ENCODE assay signal across 8 cellular contexts in the genomic region with DNA sequence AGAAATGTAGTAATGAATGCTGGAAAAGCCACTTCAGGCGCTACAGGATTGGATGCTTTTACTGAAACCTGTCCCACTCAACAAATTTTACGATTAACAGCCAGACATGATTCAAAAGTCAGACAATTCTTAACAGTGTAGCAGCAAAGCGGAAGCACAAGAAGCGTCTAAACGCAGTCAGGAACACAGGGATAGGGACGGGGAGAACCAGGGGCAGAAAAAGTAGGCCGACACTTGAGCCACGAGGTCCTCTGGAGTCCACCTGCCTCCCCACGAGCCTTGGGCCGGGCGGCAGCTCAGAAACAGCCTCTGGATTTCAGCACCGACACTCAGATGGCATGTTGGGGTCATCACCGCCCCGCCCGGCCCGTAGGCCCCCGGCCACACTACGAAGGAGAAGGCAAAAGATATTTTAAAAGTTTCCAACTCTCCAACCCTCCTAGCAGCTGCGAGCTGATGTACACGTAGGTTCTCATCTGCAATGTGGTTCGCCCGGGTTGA. TPM values are rescaled to one million over a fixed set of nuclear protein-coding genes. Genes with fewer than 3 reads are reported as not detected.
A peak's percentile ranks its signal among the peaks of the same experiment; 100 is the strongest.
DNase-seq lines count a peak whose midpoint lies in the region; ATAC-seq, FAIRE-seq and TF ChIP-seq lines count a peak whose summit lies in the region.

No MANE protein-coding gene starts in this region.

- H3K4me3 ChIP-seq in fibroblast of lung (replicated peaks in 1 of 4; ENCODE audit: control extremely low read depth in 1 of 4, insufficient read depth in 1 of 4, low read depth in 3 of 4, low read length in 4 of 4), result peak overlapping the region; percentile 90 to 100 (median 96)
- peak overlapping the region; percentile 57 to 67 for H3K4me3 ChIP-seq in prostate gland

- H3K9me3 Mint-ChIP-seq in T-cell, result no peaks in the 10 kb centered on the region

- H3K27ac ChIP-seq in fibroblast of lung (ENCODE audit: insufficient read depth, low read length), result peak overlapping the region; percentile 83
- H3K27ac ChIP-seq in prostate gland, result peak overlapping the region; percentile 77 to 92

- peaks cover 32% of the 10 kb centered on the region for H3K36me3 Mint-ChIP-seq in T-cell

- H3K9ac ChIP-seq in ES-I3 (ENCODE audit: low read depth, low read length) (peak overlapping the region; percentile 96), fibroblast of lung (ENCODE audit: insufficient read depth, low read length) (peak overlapping the region; percentile 84)

- CTCF ChIA-PET in T-cell (lab: Charles Lee), result interaction anchor here (0.5 to 1.8 kb wide), 2 partner anchors 17 to 19 kb away, joined by 6 to 7 read pairs; no protein-coding TSS in a partner anchor

- H3K36me3 ChIP-seq in ES-I3 (ENCODE audit: insufficient read depth, low read length) (peaks cover 41% of the 10 kb centered on the region), fibroblast of lung (ENCODE audit: control insufficient read depth, insufficient read depth, low read length) (peaks cover 16% of the 10 kb centered on the region), prostate gland (peaks cover 9 to 32% of the 10 kb centered on the region in 2 donors)

- H4K20me1 ChIP-seq in fibroblast of lung (ENCODE audit: control insufficient read depth, extremely low read depth, insufficient read depth, low read length), result peaks cover 6% of the 10 kb centered on the region

- H2AFZ ChIP-seq in fibroblast of lung (ENCODE audit: low read length), result no peak overlapping the region

- TF ChIP-seq POLR2A in prostate gland (IDR thresholded peaks at IDR 0.05), result no peak

- H3K4me1 ChIP-seq in ES-I3 (ENCODE audit: insufficient read depth, low read length) (peaks cover 18% of the 10 kb centered on the region), fibroblast of lung (ENCODE audit: control insufficient read depth, extremely low read depth, insufficient read depth, low read length) (peaks cover 20% of the 10 kb centered on the region), prostate gland (replicated peaks) (peaks cover 8% of the 10 kb centered on the region)

- POLR2A ChIA-PET in T-cell (lab: Charles Lee), result interaction anchor here in 1 of 2 donors (0.6 kb wide), 1 partner anchor 20 kb away, joined by 3 read pairs; a partner anchor contains a TSS

- TF ChIP-seq CTCF in fibroblast of lung (conservative IDR thresholded peaks at IDR 0.05 in 1 of 2, IDR thresholded peaks at IDR 0.05 in 1 of 2; ENCODE audit: low read depth in 1 of 2, low read length in 2 of 2) (no peak), prostate gland (IDR thresholded peaks at IDR 0.05) (no peak), D721Med (IDR thresholded peaks at IDR 0.05; ENCODE audit: insufficient read depth, missing control alignments) (no peak)

- H3K9me3 ChIP-seq in ES-I3 (ENCODE audit: control insufficient read depth, insufficient read depth, low read length) (no peaks in the 10 kb centered on the region), fibroblast of lung (ENCODE audit: control insufficient read depth, insufficient read depth, low read depth, low read length) (no peaks in the 10 kb centered on the region), prostate gland (no peaks in the 10 kb centered on the region)

- peak in 1 of 4 experiments; percentile 2 for ATAC-seq in T-cell (replicated peaks in 1 of 4)

- peak overlapping the region; percentile 91 to 99 (median 91) for H3K4me3 Mint-ChIP-seq in T-cell

- H3K4me2 ChIP-seq in fibroblast of lung (ENCODE audit: extremely low read depth, insufficient read depth, low read length), result peak overlapping the region; percentile 94

- 0% methylated on average over 22 of the region's 22 CpGs for WGBS in prostate gland

- peak overlapping the region; percentile 90 to 99 for H3K27ac Mint-ChIP-seq in T-cell

- DNase-seq in T-cell, result peak in 1 of 34 experiments; percentile 33
- DNase-seq in fibroblast of lung (ENCODE audit: low read depth in 2 of 2), result no peak
- DNase-seq in prostate gland (ENCODE audit: low spot score), result no peak
- no peak for DNase-seq in NCI-H1417 (lab: John Stamatoyannopoulos, UW)
- DNase-seq in NCI-H345 (lab: John Stamatoyannopoulos, UW), result no peak
- DNase-seq in HT-29 (ENCODE audit: low spot score), result no peak
- no peak for DNase-seq in D721Med (ENCODE audit: insufficient read length, low spot score)

- peaks cover 71% of the 10 kb centered on the region for H3K79me2 ChIP-seq in fibroblast of lung (ENCODE audit: control insufficient read depth, insufficient read depth, low read length)

- no peaks in the 10 kb centered on the region for H3K27me3 Mint-ChIP-seq in T-cell

- no peaks in the 10 kb centered on the region for H3K27me3 ChIP-seq in fibroblast of lung (ENCODE audit: control insufficient read depth, insufficient read depth, low read length)
- H3K27me3 ChIP-seq in prostate gland (replicated peaks; ENCODE audit: insufficient read depth), result no peaks in the 10 kb centered on the region

- H3K4me1 Mint-ChIP-seq in T-cell, result peaks cover 62 to 78% (median 75%) of the 10 kb centered on the region in 3 donors

- no peak for FAIRE-seq in D721Med (lab: Jason Lieb, UNC)

- intact Hi-C loops in prostate gland (cut with DNase I), result loop anchor here (2.0 to 10.0 kb wide), 3 partner anchors 20 to 438 kb away; a partner anchor contains a TSS

RNA-seq across cellular contexts. Expression of a gene that starts 0.6 kb away (rescaled TPM):
- total RNA-seq in T-cell (1,000 to 10,000 TPM; 2,132 to 2,437 (median 2,230) TPM), fibroblast of lung (4,649 and 6,091 TPM in 2 replicates), prostate gland (1,000 to 10,000 TPM; 2,058 to 4,360 TPM)
- 3,014 and 3,409 TPM in 2 replicates for polyA plus RNA-seq in fibroblast of lung
- polyA plus RNA-seq in fibroblast of lung (2012), result 2,910 and 3,137 TPM in 2 replicates
- 11,904 and 12,258 TPM in 2 replicates for polyA minus RNA-seq in fibroblast of lung (ENCODE audit: low replicate concordance)
- total RNA-seq in HT-29 (2014; rRNA removed; shearing (Covaris generic)), result 4,450 and 4,738 TPM in 2 replicates

RNA-seq across cellular contexts. Expression of a gene that starts 17.9 kb away (rescaled TPM):
- total RNA-seq in T-cell (10 to 100 TPM; 42.9 to 56.9 (median 54.0) TPM), fibroblast of lung (7.2 and 7.9 TPM in 2 replicates), prostate gland (10 to 100 TPM; 11.2 to 15.2 TPM)
- polyA plus RNA-seq in fibroblast of lung, result 5.5 and 8.1 TPM in 2 replicates
- polyA plus RNA-seq in fibroblast of lung (2012), result 4.0 and 5.1 TPM in 2 replicates
- 2.3 and 2.4 TPM in 2 replicates for polyA minus RNA-seq in fibroblast of lung (ENCODE audit: low replicate concordance)
- 4.0 and 4.8 TPM in 2 replicates for total RNA-seq in HT-29 (2014; rRNA removed; shearing (Covaris generic))

RNA-seq across cellular contexts. Expression of a gene that starts 20.0 kb away (rescaled TPM):
- total RNA-seq in T-cell (10 to 100 TPM; 32.2 to 46.2 (median 36.7) TPM), fibroblast of lung (13.9 and 17.0 TPM in 2 replicates), prostate gland (10 to 100 TPM; 16.9 to 28.3 TPM)
- 8.3 and 11.0 TPM in 2 replicates for polyA plus RNA-seq in fibroblast of lung
- 15.1 and 19.1 TPM in 2 replicates for polyA plus RNA-seq in fibroblast of lung (2012)
- polyA minus RNA-seq in fibroblast of lung (ENCODE audit: low replicate concordance), result 10.5 and 10.8 TPM in 2 replicates
- total RNA-seq in HT-29 (2014; rRNA removed; shearing (Covaris generic)), result 29.9 and 37.9 TPM in 2 replicates

RNA-seq across cellular contexts. Expression of a gene that starts 38.1 kb away (rescaled TPM):
- total RNA-seq in T-cell (1 to 10 TPM; 1.6 to 3.1 (median 3.0) TPM), fibroblast of lung (2.3 and 7.3 TPM in 2 replicates), prostate gland (1 to 10 TPM; 4.5 to 6.4 TPM)
- 4.7 and 6.9 TPM in 2 replicates for polyA plus RNA-seq in fibroblast of lung
- 6.2 and 7.8 TPM in 2 replicates for polyA plus RNA-seq in fibroblast of lung (2012)
- 0.55 and 1.9 TPM in 2 replicates for polyA minus RNA-seq in fibroblast of lung (ENCODE audit: low replicate concordance)
- 2.9 and 5.5 TPM in 2 replicates for total RNA-seq in HT-29 (2014; rRNA removed; shearing (Covaris generic))
